ENCODE assay signal across 16 cellular contexts in the genomic region with DNA sequence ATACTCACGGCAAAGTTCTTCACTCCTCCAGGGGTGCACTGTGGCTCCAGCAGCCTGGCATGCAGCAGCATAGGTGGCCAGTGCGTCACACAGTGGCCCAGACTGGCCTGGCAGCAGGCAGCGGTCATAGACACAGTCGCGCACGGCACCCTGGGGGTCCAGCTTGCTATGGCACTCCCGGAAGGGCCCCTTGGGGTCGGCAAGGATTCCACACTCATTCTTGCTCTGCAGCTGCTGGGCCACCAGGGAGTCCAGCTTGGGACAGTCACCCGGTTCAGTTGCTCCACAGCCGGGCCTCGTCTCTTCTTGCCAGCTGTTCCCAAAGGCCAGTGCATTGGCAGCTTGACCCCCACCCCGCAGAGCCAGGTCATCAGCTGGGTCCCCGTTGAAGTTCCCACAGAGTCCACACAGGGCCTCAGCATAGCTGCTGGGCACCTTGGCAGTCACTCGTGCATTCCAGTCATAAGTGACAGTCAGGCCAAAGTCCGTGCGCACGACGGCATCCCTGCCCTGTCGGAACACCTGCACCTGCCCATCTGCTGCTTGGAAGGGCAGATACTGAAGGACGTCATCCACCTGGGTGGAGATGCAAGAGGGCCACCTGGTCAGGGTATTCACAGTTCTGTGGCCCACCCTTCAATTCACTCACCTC.
"Had no signal": no experiment of that assay in that cellular context is flagged by ENCODE, and none has a peak within 500 bp of the region (broad histone marks: within the 10 kb centered on the region; RNA-seq: fewer than 3 reads in every experiment).

No MANE protein-coding gene starts in this region.

- H3K36me3 Mint-ChIP-seq: natural killer cell treated with Interleukin-12 subunit alpha and Interleukin-12 subunit beta and Interleukin-15 and Interleukin-18, amount 100 ng/mL, for 72 hours had no signal

- ATAC-seq: left cardiac atrium; natural killer cell treated with Interleukin-12 subunit alpha and Interleukin-12 subunit beta and Interleukin-15 and Interleukin-18, amount 100 ng/mL, for 72 hours; stimulated activated naive CD8-positive, alpha-beta T cell treated with anti-CD3 and anti-CD28 coated beads, Interleukin-15, Interleukin-2, amounts not matched to agents 100 U/mL and 50 U/mL, for 24 hours had no signal

- H3K4me1 ChIP-seq: uterus had no signal

- H3K4me3 Mint-ChIP-seq: natural killer cell treated with Interleukin-12 subunit alpha and Interleukin-12 subunit beta and Interleukin-15 and Interleukin-18, amount 100 ng/mL, for 72 hours had no signal

- H3K27ac ChIP-seq: thoracic aorta, uterus had no signal

- H3K4me3 ChIP-seq: thoracic aorta, uterus had no signal

- H3K27me3 Mint-ChIP-seq: natural killer cell treated with Interleukin-12 subunit alpha and Interleukin-12 subunit beta and Interleukin-15 and Interleukin-18, amount 100 ng/mL, for 72 hours had no signal

- H3K36me3 ChIP-seq: thoracic aorta, uterus had no signal

- H3K27me3 ChIP-seq: uterus had no signal

- H3K9me3 ChIP-seq: thoracic aorta, uterus had no signal

- FAIRE-seq: TTC549 had no signal

- DNase-seq: activated CD4-positive, alpha-beta T cell treated with anti-CD3 and anti-CD28 coated beads, Interleukin-2, amount 50 U/mL, for 1 hour; activated CD8-positive, alpha-beta memory T cell treated with anti-CD3 and anti-CD28 coated beads, Interleukin-2, amount 50 U/mL, for 4 hours; caudate nucleus; cortex of kidney; effector memory CD4-positive, alpha-beta T cell; hypothalamus; left cardiac atrium; occipital lobe; stimulated activated CD4-positive, alpha-beta T cell treated with anti-CD3 and anti-CD28 coated beads, Interleukin-4, amount 100 ng/mL, for 1 hour; stimulated activated CD8-positive, alpha-beta memory T cell treated with anti-CD3 and anti-CD28 coated beads, Interleukin-4, amount 100 ng/mL, for 48 hours; stimulated activated naive CD8-positive, alpha-beta T cell treated with anti-CD3 and anti-CD28 coated beads, Interleukin-15, Interleukin-2, amounts not matched to agents 100 U/mL and 50 U/mL, for 24 hours; T-helper 2 cell; uterus had no signal

- H3K9me3 Mint-ChIP-seq: natural killer cell treated with Interleukin-12 subunit alpha and Interleukin-12 subunit beta and Interleukin-15 and Interleukin-18, amount 100 ng/mL, for 72 hours had no signal
